In the genomic region with DNA sequence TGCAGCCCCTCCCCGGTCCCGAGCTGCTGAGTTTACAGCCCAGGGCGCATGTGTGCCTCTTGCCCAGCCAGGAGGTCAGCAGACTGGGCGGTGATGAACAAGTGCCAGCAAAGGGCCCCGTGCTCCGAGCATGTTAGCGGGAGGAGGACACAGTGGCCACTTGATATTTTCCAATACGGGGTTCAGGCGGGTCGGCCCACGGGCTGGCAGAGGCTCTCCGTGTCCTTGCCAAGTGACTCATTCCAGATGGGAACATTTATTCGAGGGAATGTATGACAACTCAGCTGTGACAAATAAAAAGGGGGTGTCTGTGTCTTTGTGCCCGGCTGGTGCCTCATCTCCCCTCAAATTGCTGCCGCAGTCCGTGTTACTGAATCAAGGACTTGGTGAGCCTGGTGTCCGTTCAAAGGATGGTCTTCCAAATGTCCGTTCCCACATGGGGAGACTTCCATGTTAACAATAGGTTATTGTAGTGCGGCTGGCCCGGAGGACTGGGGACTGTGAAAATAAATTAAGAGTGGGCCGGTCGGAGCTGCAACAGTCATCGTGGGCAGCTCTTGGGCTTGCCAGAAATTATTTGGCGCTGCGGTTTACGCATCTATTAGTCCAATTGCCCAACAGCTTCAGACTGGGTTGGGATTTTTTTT, we compare ENCODE assay signal across 9 cellular contexts.
DNase-seq lines count a peak whose midpoint lies in the region; ATAC-seq and TF ChIP-seq lines count a peak whose summit lies in the region.
"Had no signal": no experiment of that assay in that cellular context is flagged by ENCODE, and none has a peak within 500 bp of the region (broad histone marks: within the 10 kb centered on the region; RNA-seq: fewer than 3 reads in every experiment).

No MANE protein-coding gene starts in this region.

- H3K36me3 ChIP-seq in IMR-90 (ENCODE audit: control insufficient read depth, insufficient read depth, low read length), result peaks cover 5% of the 10 kb centered on the region; the same call in 1 of the 2 replicates

- peak; percentile 60 for ATAC-seq in IMR-90 (ENCODE audit: low read depth)
- ATAC-seq in GM18907 (IDR thresholded peaks at IDR 0.05; ENCODE audit: unreplicated experiment), result no peak

- H3K14ac ChIP-seq in IMR-90 (replicated peaks; ENCODE audit: low read depth, low read length), result peak overlapping the region; percentile 28; the same call in 1 of the 2 replicates

- H4K91ac ChIP-seq in IMR-90 (ENCODE audit: insufficient read depth, low read depth, low read length), result no peak overlapping the region

- no peak overlapping the region for H3K9ac ChIP-seq in IMR-90 (ENCODE audit: low read depth, low read length)

- no peak overlapping the region for H3K4me3 ChIP-seq in IMR-90 (ENCODE audit: insufficient read depth, low read depth, low read length)
- no peak overlapping the region for H3K4me3 ChIP-seq in lower leg skin (ENCODE audit: low read depth, poor library complexity, severe bottlenecking)

- H2AFZ ChIP-seq in IMR-90 (replicated peaks; ENCODE audit: low read length, poor library complexity), result peak overlapping the region; percentile 25

- H2AK9ac ChIP-seq in IMR-90 (replicated peaks; ENCODE audit: low read depth, low read length, poor library complexity), result peak overlapping the region; percentile 74

- H2BK120ac ChIP-seq in IMR-90 (ENCODE audit: low read depth, low read length), result no peak overlapping the region

- H4K5ac ChIP-seq in IMR-90 (ENCODE audit: low read depth, low read length), result no peak overlapping the region

- no peak overlapping the region for H2BK20ac ChIP-seq in IMR-90 (ENCODE audit: low read depth, low read length)

- peaks cover 94% of the 10 kb centered on the region for H4K20me1 ChIP-seq in IMR-90 (ENCODE audit: insufficient read depth, low read length)

- H3K23ac ChIP-seq in IMR-90 (ENCODE audit: low read depth, low read length), result peak overlapping the region; percentile 77

- peak overlapping the region; percentile 63 for H2AK5ac ChIP-seq in IMR-90 (ENCODE audit: low read depth, low read length)

- no peak overlapping the region for H3K56ac ChIP-seq in IMR-90 (ENCODE audit: extremely low read depth, insufficient read depth, low read length)

- peaks cover 17% of the 10 kb centered on the region for H3K4me1 ChIP-seq in IMR-90 (ENCODE audit: control insufficient read depth, insufficient read depth, low read length)

- H3K4ac ChIP-seq in IMR-90 (ENCODE audit: low read depth, low read length), result 0 out of 2 replicates have a peak overlapping the region, but pooled peaks have one; percentile 11

- dilution Hi-C loops in IMR-90 (cut with HindIII; ENCODE audit: low sequenced_read_pairs, unreplicated experiment), result no loop called here

- no peaks in the 10 kb centered on the region for H3K27me3 ChIP-seq in IMR-90 (ENCODE audit: control insufficient read depth, insufficient read depth, low read length)

- TF ChIP-seq RAD21 in IMR-90 (IDR thresholded peaks at IDR 0.05; ENCODE audit: low read length), result no peak

- no peak overlapping the region for H3K18ac ChIP-seq in IMR-90 (ENCODE audit: low read depth, low read length)

- CTCF ChIA-PET in IMR-90 (lab: Yijun Ruan, JAX), result interaction anchor here (0.6 to 0.9 kb wide), 2 partner anchors 129 to 173 kb away, joined by 3 read pairs; no protein-coding TSS in a partner anchor

- H3K79me1 ChIP-seq in IMR-90 (ENCODE audit: low read depth in 1 of 2, low read length in 2 of 2), result peaks cover 10 to 82% of the 10 kb centered on the region in 2 experiments

- TF ChIP-seq CTCF in IMR-90 (conservative IDR thresholded peaks at IDR 0.05; ENCODE audit: low read depth, low read length), result no peak
- TF ChIP-seq CTCF in lower leg skin (IDR thresholded peaks at IDR 0.05), result no peak

- no peak overlapping the region for H2BK5ac ChIP-seq in IMR-90 (ENCODE audit: low read depth, low read length, poor library complexity, severe bottlenecking)

- H4K8ac ChIP-seq in IMR-90 (ENCODE audit: low read depth in 2 of 2, low read length in 2 of 2), result peak overlapping the region in 1 of 2 experiments; percentile 49; a peak in 1 of 4 replicates

- TF ChIP-seq POLR2A in IMR-90 (IDR thresholded peaks at IDR 0.05; ENCODE audit: low read depth, low read length) (no peak), lower leg skin (IDR thresholded peaks at IDR 0.05) (no peak)

- intact Hi-C loops in IMR-90 (cut with micrococcal nuclease), result no loop called here
- intact Hi-C loops in lower leg skin (cut with DNase I; ENCODE audit: low total_unique reads), result no loop called here

- peaks cover 14% of the 10 kb centered on the region; the same call in 1 of the 2 replicates for H3K9me1 ChIP-seq in IMR-90 (ENCODE audit: insufficient read depth, low read length)

- DNase-seq in IMR-90 (peak; percentile 76), dermis microvascular lymphatic vessel endothelial cell (ENCODE audit: low read depth in 2 of 2) (peak; percentile 61 to 72), lower leg skin (ENCODE audit: low spot score in 2 of 2) (peak; percentile 85 to 96), germinal center (ENCODE audit: low spot score) (no peak), NCI-H1930 (lab: John Stamatoyannopoulos, UW) (no peak)
- DNase-seq in stimulated activated CD4-positive, alpha-beta T cell treated with anti-CD3 and anti-CD28 coated beads, Interleukin-12 subunit alpha, Interleukin-12 subunit beta, amount 100 ng/mL, for 4 hours, result no peak

- no peak overlapping the region for H2BK15ac ChIP-seq in IMR-90 (ENCODE audit: low read depth, low read length)

- H3K27ac ChIP-seq in IMR-90 (ENCODE audit: insufficient read depth, low read length) (0 out of 2 replicates have a peak overlapping the region, but pooled peaks have one; percentile 14), temporal lobe (ENCODE audit: low read depth, low read length) (peak overlapping the region; percentile 94)
- H3K27ac ChIP-seq: HL-60 had no signal

- 10% methylated on average over 12 of the region's 26 CpGs; no CpG with 5 or more reads in 1 of the 2 experiments for WGBS in IMR-90 (ENCODE audit: extremely low coverage in 2 of 2, insufficient read length in 1 of 2), 2 experiments
- 20 to 36% methylated on average over 25 of the region's 26 CpGs for WGBS in lower leg skin, 2 donors

- no TSS peak for BruUV-seq in IMR-90 (replicated peaks; lab: Mats Ljungman, UMichigan)

- in situ Hi-C loops in IMR-90 (cut with MboI; ENCODE audit: low sequenced_read_pairs), result no loop called here

- POLR2A ChIA-PET in IMR-90 (lab: Charles Lee; ENCODE audit: unreplicated experiment), result interaction anchor here (0.5 kb wide), 1 partner anchor 327 kb away, joined by 4 read pairs; a partner anchor contains a TSS

- H3K9me3 ChIP-seq in IMR-90 (ENCODE audit: control insufficient read depth, insufficient read depth, low read length), result no peaks in the 10 kb centered on the region

- H3K4me2 ChIP-seq in IMR-90 (ENCODE audit: low read depth, low read length), result peak overlapping the region; percentile 42

TF ChIP-seq in IMR-90, 13 proteins besides CTCF, POLR2A, EP300 and RAD21:
- TF ChIP-seq CEBPB (IDR thresholded peaks at IDR 0.05; ENCODE audit: low read depth, low read length) (peak; percentile 89), MAZ (IDR thresholded peaks at IDR 0.05; ENCODE audit: borderline replicate concordance, low read depth, low read length) (no peak), MAFK (IDR thresholded peaks at IDR 0.05; ENCODE audit: low read depth, low read length) (no peak), RFX5 (IDR thresholded peaks at IDR 0.05; ENCODE audit: low read depth, low read length) (no peak), SMC3 (IDR thresholded peaks at IDR 0.05; ENCODE audit: low read depth, low read length) (no peak), RCOR1 (IDR thresholded peaks at IDR 0.05; ENCODE audit: insufficient replicate concordance, low read length) (no peak), BHLHE40 (IDR thresholded peaks at IDR 0.05; ENCODE audit: low read depth, low read length) (peak; percentile 47; the same call in 1 of the 2 replicates), CHD1 (IDR thresholded peaks at IDR 0.05; ENCODE audit: low read depth, low read length) (no peak)
- TF ChIP-seq, protein P1, sequence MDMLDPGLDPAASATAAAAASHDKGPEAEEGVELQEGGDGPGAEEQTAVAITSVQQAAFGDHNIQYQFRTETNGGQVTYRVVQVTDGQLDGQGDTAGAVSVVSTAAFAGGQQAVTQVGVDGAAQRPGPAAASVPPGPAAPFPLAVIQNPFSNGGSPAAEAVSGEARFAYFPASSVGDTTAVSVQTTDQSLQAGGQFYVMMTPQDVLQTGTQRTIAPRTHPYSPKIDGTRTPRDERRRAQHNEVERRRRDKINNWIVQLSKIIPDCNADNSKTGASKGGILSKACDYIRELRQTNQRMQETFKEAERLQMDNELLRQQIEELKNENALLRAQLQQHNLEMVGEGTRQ (IDR thresholded peaks at IDR 0.05; ENCODE audit: low read depth, low read length), result peak; percentile 21; the same call in 1 of the 2 replicates
TF ChIP-seq in IMR-90: peak in this region for 3.

Comparison
In these comparisons a context has a peak if more than half of its experiments do, and no peak if none do; other contexts are left out.
1. DNase-seq: peak in IMR-90 (single experiment), dermis microvascular lymphatic vessel endothelial cell (2 of 2) and lower leg skin (2 of 2); none in stimulated activated CD4-positive, alpha-beta T cell treated with anti-CD3 and anti-CD28 coated beads, Interleukin-12 subunit alpha, Interleukin-12 subunit beta, amount 100 ng/mL, for 4 hours (single experiment), germinal center (single experiment) and NCI-H1930 (0 of 2).